In genomic region chr4:139555073-139555704, GRCh38 we compare ENCODE assay signal across 8 cellular contexts. TPM values are rescaled to one million over a fixed set of nuclear protein-coding genes. Genes with fewer than 3 reads are reported as not detected.
DNase-seq lines count a peak whose midpoint lies in the region; ATAC-seq and TF ChIP-seq lines count a peak whose summit lies in the region.

No MANE protein-coding gene starts in this region.

- peaks cover 13% of the 10 kb centered on the region for H3K9me1 ChIP-seq in IMR-90 (ENCODE audit: insufficient read depth, low read length)

- dilution Hi-C loops in IMR-90 (cut with HindIII; ENCODE audit: low sequenced_read_pairs, unreplicated experiment) = no loop called here

- H3K36me3 ChIP-seq in BE2C = peaks cover 3% of the 10 kb centered on the region
- no peaks in the 10 kb centered on the region for H3K36me3 ChIP-seq in IMR-90 (ENCODE audit: control insufficient read depth, insufficient read depth, low read length)
- no peaks in the 10 kb centered on the region for H3K36me3 ChIP-seq in mucosa of descending colon (ENCODE audit: low read depth)

- peak overlapping the region; percentile 21; the same call in 1 of the 2 replicates for H3K23ac ChIP-seq in IMR-90 (ENCODE audit: low read depth, low read length)

- H3K27me3 ChIP-seq in BE2C (no peaks in the 10 kb centered on the region), IMR-90 (ENCODE audit: control insufficient read depth, insufficient read depth, low read length) (peaks cover 18% of the 10 kb centered on the region)

- H3K79me1 ChIP-seq in IMR-90 (ENCODE audit: low read depth in 1 of 2, low read length in 2 of 2) = peaks cover 17 to 36% of the 10 kb centered on the region in 2 experiments

- CTCF ChIA-PET in IMR-90 (lab: Yijun Ruan, JAX) = no interaction called here

- H2BK120ac ChIP-seq in IMR-90 (ENCODE audit: low read depth, low read length) = no peak overlapping the region

- intact Hi-C loops in IMR-90 (cut with micrococcal nuclease) = loop anchor here (2.0 kb wide), 1 partner anchor 26 kb away; no protein-coding TSS in a partner anchor
- intact Hi-C loops in mucosa of descending colon (cut with DNase I, micrococcal nuclease) = no loop called here

- H2AK5ac ChIP-seq in IMR-90 (ENCODE audit: low read depth, low read length) = no peak overlapping the region

- H2AFZ ChIP-seq in IMR-90 (replicated peaks; ENCODE audit: low read length, poor library complexity) = peak overlapping the region; percentile 97

- H4K5ac ChIP-seq in IMR-90 (ENCODE audit: low read depth, low read length) = peak overlapping the region; percentile 42; the same call in 1 of the 2 replicates

- H3K4me2 ChIP-seq in IMR-90 (ENCODE audit: low read depth, low read length) = peak overlapping the region; percentile 92

- 0% methylated on average over 17 of the region's 53 CpGs; no CpG with 5 or more reads in 1 of the 2 experiments for WGBS in IMR-90 (ENCODE audit: extremely low coverage in 2 of 2, insufficient read length in 1 of 2), 2 experiments

- peak overlapping the region; percentile 78 for H2BK5ac ChIP-seq in IMR-90 (ENCODE audit: low read depth, low read length, poor library complexity, severe bottlenecking)

- POLR2A ChIA-PET in IMR-90 (lab: Charles Lee; ENCODE audit: unreplicated experiment) = no interaction called here

- ATAC-seq in GM19455 (IDR thresholded peaks at IDR 0.05; ENCODE audit: unreplicated experiment) = peak; percentile 42
- peak; percentile 63 for ATAC-seq in IMR-90 (ENCODE audit: low read depth)
- ATAC-seq in mucosa of descending colon = peak; percentile 67

- H3K9me3 ChIP-seq in BE2C (no peaks in the 10 kb centered on the region), IMR-90 (ENCODE audit: control insufficient read depth, insufficient read depth, low read length) (no peaks in the 10 kb centered on the region), mucosa of descending colon (no peaks in the 10 kb centered on the region)

- DNase-seq in BE2C = peak; percentile 96
- peak; percentile 87 for DNase-seq in IMR-90
- peak; percentile 81 to 85 for DNase-seq in activated T-cell treated with anti-CD3 and anti-CD28 coated beads, Interleukin-2, amount 50 U/mL, for 48 hours
- DNase-seq in erythroblast (lab: John Stamatoyannopoulos, UW) = peak; percentile 52 to 60
- peak; percentile 89 for DNase-seq in mucosa of descending colon
- DNase-seq in stimulated activated CD8-positive, alpha-beta memory T cell treated with anti-CD3 and anti-CD28 coated beads, Interleukin-2, amount 100 ng/mL, for 48 hours (ENCODE audit: low read depth in 2 of 2) = peak; percentile 41 to 47

- H3K4me3 ChIP-seq in BE2C (ENCODE audit: low read depth, low read length) = peak overlapping the region; percentile 70
- peak overlapping the region; percentile 64 for H3K4me3 ChIP-seq in IMR-90 (ENCODE audit: insufficient read depth, low read depth, low read length)
- peak overlapping the region; percentile 53 for H3K4me3 ChIP-seq in mucosa of descending colon

- in situ Hi-C loops in IMR-90 (cut with MboI; ENCODE audit: low sequenced_read_pairs) = no loop called here

- H4K8ac ChIP-seq in IMR-90 (ENCODE audit: low read depth in 2 of 2, low read length in 2 of 2) = peak overlapping the region; percentile 24 to 66; a peak in 1 of 4 replicates

- TF ChIP-seq CTCF in BE2C (IDR thresholded peaks at IDR 0.05; ENCODE audit: low read depth, low read length) = no peak
- TF ChIP-seq CTCF in IMR-90 (conservative IDR thresholded peaks at IDR 0.05; ENCODE audit: low read depth, low read length) = no peak
- TF ChIP-seq CTCF in mucosa of descending colon (IDR thresholded peaks at IDR 0.05) = no peak

- peaks cover 39% of the 10 kb centered on the region for H4K20me1 ChIP-seq in IMR-90 (ENCODE audit: insufficient read depth, low read length)

- BruUV-seq in IMR-90 (replicated peaks; lab: Mats Ljungman, UMichigan) = no TSS peak

- peak overlapping the region; percentile 48; the same call in 1 of the 2 replicates for H3K14ac ChIP-seq in IMR-90 (replicated peaks; ENCODE audit: low read depth, low read length)

- H4K91ac ChIP-seq in IMR-90 (ENCODE audit: insufficient read depth, low read depth, low read length) = peak overlapping the region; percentile 33; the same call in 1 of the 2 replicates

- H3K4me1 ChIP-seq in BE2C (peaks cover 43% of the 10 kb centered on the region), IMR-90 (ENCODE audit: control insufficient read depth, insufficient read depth, low read length) (peaks cover 9% of the 10 kb centered on the region), mucosa of descending colon (ENCODE audit: low read depth) (peaks cover 18% of the 10 kb centered on the region)

- H3K18ac ChIP-seq in IMR-90 (ENCODE audit: low read depth, low read length) = peak overlapping the region; percentile 28

- no peak overlapping the region for H3K56ac ChIP-seq in IMR-90 (ENCODE audit: extremely low read depth, insufficient read depth, low read length)

- H2BK20ac ChIP-seq in IMR-90 (ENCODE audit: low read depth, low read length) = no peak overlapping the region

- TF ChIP-seq RAD21 in IMR-90 (IDR thresholded peaks at IDR 0.05; ENCODE audit: low read length) = no peak

- peak overlapping the region; percentile 86 for H3K4ac ChIP-seq in IMR-90 (ENCODE audit: low read depth, low read length)

- peak overlapping the region; percentile 92 for H3K9ac ChIP-seq in IMR-90 (ENCODE audit: low read depth, low read length)

- no peak overlapping the region for H2BK15ac ChIP-seq in IMR-90 (ENCODE audit: low read depth, low read length)

- peak overlapping the region; percentile 90 for H3K27ac ChIP-seq in IMR-90 (ENCODE audit: insufficient read depth, low read length)

- TF ChIP-seq POLR2A in IMR-90 (IDR thresholded peaks at IDR 0.05; ENCODE audit: low read depth, low read length) (peak; percentile 76), erythroblast (IDR thresholded peaks at IDR 0.05; ENCODE audit: low read length) (no peak)

- peak overlapping the region; percentile 85 for H2AK9ac ChIP-seq in IMR-90 (replicated peaks; ENCODE audit: low read depth, low read length, poor library complexity)

TF ChIP-seq in IMR-90, 13 proteins besides CTCF, POLR2A, EP300 and RAD21 (continues in another document):
- TF ChIP-seq SMC3 (IDR thresholded peaks at IDR 0.05; ENCODE audit: low read depth, low read length) (no peak), FOS (IDR thresholded peaks at IDR 0.05; ENCODE audit: low read depth, low read length) (0 out of 2 replicates have a peak, but pooled peaks have one; percentile 7), RCOR1 (IDR thresholded peaks at IDR 0.05; ENCODE audit: insufficient replicate concordance, low read length) (no peak), MAFK (IDR thresholded peaks at IDR 0.05; ENCODE audit: low read depth, low read length) (no peak), CHD1 (IDR thresholded peaks at IDR 0.05; ENCODE audit: low read depth, low read length) (no peak), RFX5 (IDR thresholded peaks at IDR 0.05; ENCODE audit: low read depth, low read length) (no peak; the same call in 1 of the 2 replicates), MAZ (IDR thresholded peaks at IDR 0.05; ENCODE audit: borderline replicate concordance, low read depth, low read length) (peak; percentile 61; the same call in 1 of the 2 replicates), NFE2L2 (IDR thresholded peaks at IDR 0.05; ENCODE audit: low read depth, low read length) (no peak), MXI1 (IDR thresholded peaks at IDR 0.05; ENCODE audit: borderline replicate concordance, low read depth, low read length) (peak; percentile 89)
- TF ChIP-seq, protein P1, sequence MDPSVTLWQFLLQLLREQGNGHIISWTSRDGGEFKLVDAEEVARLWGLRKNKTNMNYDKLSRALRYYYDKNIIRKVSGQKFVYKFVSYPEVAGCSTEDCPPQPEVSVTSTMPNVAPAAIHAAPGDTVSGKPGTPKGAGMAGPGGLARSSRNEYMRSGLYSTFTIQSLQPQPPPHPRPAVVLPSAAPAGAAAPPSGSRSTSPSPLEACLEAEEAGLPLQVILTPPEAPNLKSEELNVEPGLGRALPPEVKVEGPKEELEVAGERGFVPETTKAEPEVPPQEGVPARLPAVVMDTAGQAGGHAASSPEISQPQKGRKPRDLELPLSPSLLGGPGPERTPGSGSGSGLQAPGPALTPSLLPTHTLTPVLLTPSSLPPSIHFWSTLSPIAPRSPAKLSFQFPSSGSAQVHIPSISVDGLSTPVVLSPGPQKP (IDR thresholded peaks at IDR 0.05; ENCODE audit: borderline replicate concordance, low read depth, low read length) = no peak

TF ChIP-seq in PFSK-1, 5 proteins besides CTCF, POLR2A, EP300 and RAD21 (continues in another document):
- TF ChIP-seq POLR2AphosphoS5 (IDR thresholded peaks at IDR 0.05; ENCODE audit: low read depth, low read length) (peak; percentile 83), TAF1 (IDR thresholded peaks at IDR 0.05; ENCODE audit: borderline replicate concordance, insufficient read depth, low read length) (peak; percentile 69; the same call in 1 of the 2 replicates), FOXP2 (optimal IDR thresholded peaks at IDR 0.05; ENCODE audit: borderline replicate concordance, extremely low read depth, extremely low read length, insufficient read depth) (no peak), SIN3A (IDR thresholded peaks at IDR 0.05; ENCODE audit: borderline replicate concordance, insufficient read depth, low read length) (peak; percentile 54; the same call in 1 of the 2 replicates)

RNA-seq across cellular contexts. Expression of gene SETD7, which starts 0.8 kb away (rescaled TPM):
- 23.2 TPM for polyA plus RNA-seq in BE2C (2012; ENCODE audit: insufficient read depth, insufficient read length, low read depth)
- 46.6 and 80.3 TPM in 2 replicates for total RNA-seq in IMR-90 (2012; rRNA removed)
- polyA plus RNA-seq in IMR-90 (2012; rRNA removed) = 13.8 and 17.0 TPM in 2 replicates
- polyA plus RNA-seq in IMR-90 (2012; cell fraction: cytosol; rRNA removed) = 5.0 and 5.2 TPM in 2 replicates
- polyA plus RNA-seq in IMR-90 (2012; cell fraction: nucleus; rRNA removed; ENCODE audit: low replicate concordance) = 2.4 and 9.0 TPM in 2 replicates
- polyA plus RNA-seq in PFSK-1 (2012; ENCODE audit: insufficient read length, low read depth) = 26.1 TPM
- 10 to 100 TPM; 10.2 to 68.4 (median 24.8) TPM for total RNA-seq in mucosa of descending colon

Comparison
In these comparisons a context has a peak if more than half of its experiments do, and no peak if none do; other contexts are left out.
1. Peak in every context shown above with its lines: DNase-seq, ATAC-seq, H3K4me3 ChIP-seq and H3K27ac ChIP-seq.
2. DNase-seq: peak in every context shown above with its lines; median percentile 96 in BE2C; 89 in mucosa of descending colon; 87 in IMR-90; 83 in activated T-cell treated with anti-CD3 and anti-CD28 coated beads, Interleukin-2, amount 50 U/mL, for 48 hours; 56 in erythroblast; 44 in stimulated activated CD8-positive, alpha-beta memory T cell treated with anti-CD3 and anti-CD28 coated beads, Interleukin-2, amount 100 ng/mL, for 48 hours.